18 cellular contexts compared by ENCODE assay signal in genomic region chr10:5361966-5362365, GRCh38. TPM values are rescaled to one million over a fixed set of nuclear protein-coding genes. Genes with fewer than 3 reads are reported as not detected.
DNase-seq lines count a peak whose midpoint lies in the region; ATAC-seq and TF ChIP-seq lines count a peak whose summit lies in the region.
"Had no signal": no experiment of that assay in that cellular context is flagged by ENCODE, and none has a peak within 500 bp of the region (broad histone marks: within the 10 kb centered on the region; RNA-seq: fewer than 3 reads in every experiment).

No MANE protein-coding gene starts in this region.

- H3K36me3 Mint-ChIP-seq in activated CD4-positive, alpha-beta T cell treated with anti-CD3 and anti-CD28 coated beads for 36 hours (ENCODE audit: low read depth) = no peaks in the 10 kb centered on the region
- H3K36me3 Mint-ChIP-seq in activated naive CD4-positive, alpha-beta T cell treated with anti-CD3 and anti-CD28 coated beads for 36 hours (ENCODE audit: low read depth) = no peaks in the 10 kb centered on the region
- no peaks in the 10 kb centered on the region for H3K36me3 Mint-ChIP-seq in natural killer cell treated with Interleukin-12 subunit alpha and Interleukin-12 subunit beta and Interleukin-15 and Interleukin-18, amount 100 ng/mL, for 72 hours
- H3K36me3 Mint-ChIP-seq: CD14-positive monocyte; CD4-positive, alpha-beta memory T cell had no signal

- no peak for TF ChIP-seq CTCF in VCaP (conservative IDR thresholded peaks at IDR 0.05)

- ATAC-seq in activated CD4-positive, alpha-beta T cell treated with anti-CD3 and anti-CD28 coated beads for 36 hours = peak; percentile 44
- ATAC-seq in natural killer cell treated with Interleukin-12 subunit alpha and Interleukin-12 subunit beta and Interleukin-15 and Interleukin-18, amount 100 ng/mL, for 72 hours = peak; percentile 62 to 65
- no peak for ATAC-seq in GM21717 (IDR thresholded peaks at IDR 0.05; ENCODE audit: unreplicated experiment)
- ATAC-seq: A549, HepG2 had no signal

- no peak for DNase-seq in activated CD4-positive, alpha-beta T cell treated with anti-CD3 and anti-CD28 coated beads for 36 hours
- DNase-seq in activated CD4-positive, alpha-beta T cell treated with anti-CD3 and anti-CD28 coated beads, Interleukin-2, amount 50 U/mL, for 1 hour = no peak
- peak; percentile 12 for DNase-seq in activated naive CD4-positive, alpha-beta T cell treated with anti-CD3 and anti-CD28 coated beads for 36 hours
- DNase-seq in activated naive CD4-positive, alpha-beta T cell (lab: John Stamatoyannopoulos, UW) = no peak
- DNase-seq in natural killer cell treated with Interleukin-12 subunit alpha and Interleukin-12 subunit beta and Interleukin-15 and Interleukin-18, amount 100 ng/mL, for 72 hours (ENCODE audit: low spot score) = no peak
- DNase-seq in NCI-H1048 (lab: John Stamatoyannopoulos, UW) = no peak
- DNase-seq: CD4-positive, alpha-beta memory T cell; DMS153; DMS79 treated with DMSO at 0.1 percent for 48 hours; GF-D8; GM23248 had no signal

- peak overlapping the region; percentile 84 for H3K27ac ChIP-seq in VCaP
- H3K27ac ChIP-seq: BLaER1, GM23248 had no signal

- intact Hi-C loops in activated CD4-positive, alpha-beta T cell treated with anti-CD3 and anti-CD28 coated beads for 36 hours (cut with DNase I, micrococcal nuclease) = no loop called here
- intact Hi-C loops in activated naive CD4-positive, alpha-beta T cell treated with anti-CD3 and anti-CD28 coated beads for 36 hours (cut with micrococcal nuclease) = no loop called here

- peaks cover under 1% of the 10 kb centered on the region for H3K4me1 Mint-ChIP-seq in activated CD4-positive, alpha-beta T cell treated with anti-CD3 and anti-CD28 coated beads for 36 hours
- H3K4me1 Mint-ChIP-seq in activated naive CD4-positive, alpha-beta T cell treated with anti-CD3 and anti-CD28 coated beads for 36 hours (ENCODE audit: low read depth) = peaks cover 3% of the 10 kb centered on the region
- peaks cover 0 to 9% of the 10 kb centered on the region in 2 donors for H3K4me1 Mint-ChIP-seq in natural killer cell treated with Interleukin-12 subunit alpha and Interleukin-12 subunit beta and Interleukin-15 and Interleukin-18, amount 100 ng/mL, for 72 hours (ENCODE audit: low read depth in 2 of 2)
- H3K4me1 Mint-ChIP-seq: CD14-positive monocyte had no signal

- H3K27ac Mint-ChIP-seq in activated CD4-positive, alpha-beta T cell treated with anti-CD3 and anti-CD28 coated beads for 36 hours = no peak overlapping the region
- H3K27ac Mint-ChIP-seq in activated naive CD4-positive, alpha-beta T cell treated with anti-CD3 and anti-CD28 coated beads for 36 hours = no peak overlapping the region
- H3K27ac Mint-ChIP-seq in natural killer cell treated with Interleukin-12 subunit alpha and Interleukin-12 subunit beta and Interleukin-15 and Interleukin-18, amount 100 ng/mL, for 72 hours = no peak overlapping the region
- H3K27ac Mint-ChIP-seq: CD14-positive monocyte had no signal

- POLR2A ChIA-PET in activated CD4-positive, alpha-beta T cell treated with anti-CD3 and anti-CD28 coated beads for 36 hours (lab: Charles Lee) = no interaction called here

- H3K27me3 Mint-ChIP-seq in activated CD4-positive, alpha-beta T cell treated with anti-CD3 and anti-CD28 coated beads for 36 hours = peaks cover 13% of the 10 kb centered on the region
- H3K27me3 Mint-ChIP-seq in activated naive CD4-positive, alpha-beta T cell treated with anti-CD3 and anti-CD28 coated beads for 36 hours (ENCODE audit: low read depth) = peaks cover 2% of the 10 kb centered on the region
- peaks cover 5 to 20% of the 10 kb centered on the region in 2 donors for H3K27me3 Mint-ChIP-seq in natural killer cell treated with Interleukin-12 subunit alpha and Interleukin-12 subunit beta and Interleukin-15 and Interleukin-18, amount 100 ng/mL, for 72 hours

- H3K4me3 Mint-ChIP-seq in activated CD4-positive, alpha-beta T cell treated with anti-CD3 and anti-CD28 coated beads for 36 hours = no peak overlapping the region
- no peak overlapping the region for H3K4me3 Mint-ChIP-seq in activated naive CD4-positive, alpha-beta T cell treated with anti-CD3 and anti-CD28 coated beads for 36 hours
- H3K4me3 Mint-ChIP-seq in natural killer cell treated with Interleukin-12 subunit alpha and Interleukin-12 subunit beta and Interleukin-15 and Interleukin-18, amount 100 ng/mL, for 72 hours = no peak overlapping the region
- H3K4me3 Mint-ChIP-seq: CD14-positive monocyte; CD4-positive, alpha-beta memory T cell had no signal

- no peaks in the 10 kb centered on the region for H3K9me3 Mint-ChIP-seq in activated CD4-positive, alpha-beta T cell treated with anti-CD3 and anti-CD28 coated beads for 36 hours (ENCODE audit: low read depth)
- H3K9me3 Mint-ChIP-seq in activated naive CD4-positive, alpha-beta T cell treated with anti-CD3 and anti-CD28 coated beads for 36 hours = no peaks in the 10 kb centered on the region
- no peaks in the 10 kb centered on the region for H3K9me3 Mint-ChIP-seq in natural killer cell treated with Interleukin-12 subunit alpha and Interleukin-12 subunit beta and Interleukin-15 and Interleukin-18, amount 100 ng/mL, for 72 hours
- H3K9me3 Mint-ChIP-seq: CD4-positive, alpha-beta memory T cell had no signal

- CTCF ChIA-PET in activated CD4-positive, alpha-beta T cell treated with anti-CD3 and anti-CD28 coated beads for 36 hours (lab: Charles Lee) = interaction anchor here (1.0 kb wide), 1 partner anchor 512 kb away, joined by 3 read pairs; no protein-coding TSS in a partner anchor
- CTCF ChIA-PET in activated naive CD4-positive, alpha-beta T cell treated with anti-CD3 and anti-CD28 coated beads for 36 hours (lab: Charles Lee) = no interaction called here

RNA-seq across cellular contexts. Expression of gene UCN3, which starts 2.8 kb away (rescaled TPM):
- total RNA-seq in activated CD4-positive, alpha-beta T cell treated with anti-CD3 and anti-CD28 coated beads for 36 hours = not detected
- total RNA-seq in activated naive CD4-positive, alpha-beta T cell treated with anti-CD3 and anti-CD28 coated beads for 36 hours = not detected
- not detected for total RNA-seq in natural killer cell treated with Interleukin-12 subunit alpha and Interleukin-12 subunit beta and Interleukin-15 and Interleukin-18, amount 100 ng/mL, for 72 hours
- total RNA-seq: CD4-positive, alpha-beta memory T cell; GM23248; H4; HepG2 had no signal

RNA-seq across cellular contexts. Expression of gene TUBAL3, which starts 42.7 kb away (rescaled TPM):
- not detected for total RNA-seq in activated CD4-positive, alpha-beta T cell treated with anti-CD3 and anti-CD28 coated beads for 36 hours
- total RNA-seq in activated naive CD4-positive, alpha-beta T cell treated with anti-CD3 and anti-CD28 coated beads for 36 hours = not detected
- under 1 TPM in 1 of 2 donors, not detected in 1; 0.19 TPM for total RNA-seq in natural killer cell treated with Interleukin-12 subunit alpha and Interleukin-12 subunit beta and Interleukin-15 and Interleukin-18, amount 100 ng/mL, for 72 hours
- total RNA-seq: CD4-positive, alpha-beta memory T cell; GM23248; H4 had no signal

RNA-seq across cellular contexts. Expression of gene NET1, which starts 50.4 kb away (rescaled TPM):
- 10 to 100 TPM; 27.8 to 34.8 TPM for total RNA-seq in activated CD4-positive, alpha-beta T cell treated with anti-CD3 and anti-CD28 coated beads for 36 hours
- 10 to 100 TPM; 20.8 to 21.3 TPM for total RNA-seq in activated naive CD4-positive, alpha-beta T cell treated with anti-CD3 and anti-CD28 coated beads for 36 hours
- 10 to 100 TPM; 20.1 to 36.0 TPM for total RNA-seq in natural killer cell treated with Interleukin-12 subunit alpha and Interleukin-12 subunit beta and Interleukin-15 and Interleukin-18, amount 100 ng/mL, for 72 hours
